Comparison of ENCODE assay signal across 16 cellular contexts in the genomic region with DNA sequence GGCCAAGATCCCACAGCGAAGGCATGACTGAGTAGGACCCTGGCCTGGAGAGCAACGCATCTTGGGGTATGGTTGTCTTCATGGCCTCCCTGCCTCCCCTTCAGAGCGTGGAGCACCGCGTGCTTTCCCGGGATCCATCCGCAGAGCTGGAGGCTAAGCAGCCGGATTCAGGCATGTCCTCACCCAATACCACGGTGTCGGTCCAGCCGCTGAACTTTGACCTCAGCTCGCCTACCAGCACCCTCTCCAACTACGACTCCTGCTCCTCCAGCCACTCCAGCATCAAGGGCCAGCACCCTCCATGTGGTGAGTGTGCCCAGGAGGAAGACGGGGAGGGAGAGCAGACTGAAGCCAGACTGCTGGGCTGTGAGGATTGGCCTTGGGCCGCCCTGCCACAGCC. TPM values are rescaled to one million over a fixed set of nuclear protein-coding genes. Genes with fewer than 3 reads are reported as not detected.
DNase-seq lines count a peak whose midpoint lies in the region; ATAC-seq, FAIRE-seq and TF ChIP-seq lines count a peak whose summit lies in the region.
"Had no signal": no experiment of that assay in that cellular context is flagged by ENCODE, and none has a peak within 500 bp of the region (broad histone marks: within the 10 kb centered on the region; RNA-seq: fewer than 3 reads in every experiment).

No MANE protein-coding gene starts in this region.

- no peak for TF ChIP-seq RAD21 in H1 (IDR thresholded peaks at IDR 0.05 in 1 of 2, conservative IDR thresholded peaks at IDR 0.05 in 1 of 2; ENCODE audit: low read depth in 2 of 2, low read length in 2 of 2)

- H2BK15ac ChIP-seq in H1 (ENCODE audit: low read length): no peak overlapping the region; the same call in 1 of the 2 replicates
- H2BK15ac ChIP-seq in mesendoderm (replicated peaks; ENCODE audit: low read depth): no peak overlapping the region

- H3K27me3 ChIP-seq in H1 (replicated peaks in 1 of 4; ENCODE audit: control insufficient read depth in 3 of 4, extremely low read depth in 1 of 4, insufficient read depth in 3 of 4, low read length in 3 of 4) (peaks cover 0 to 19% (median 12%) of the 10 kb centered on the region in 4 experiments; a peak in 5 of 7 replicates), mesendoderm (ENCODE audit: insufficient read depth, low read length, poor library complexity) (no peaks in the 10 kb centered on the region)

- no peak for TF ChIP-seq CTCF in H1 (IDR thresholded peaks at IDR 0.05; ENCODE audit: control extremely low read depth in 1 of 3, insufficient read depth in 1 of 3, low read depth in 1 of 3, low read length in 3 of 3)

- H3K27ac ChIP-seq in H1 (ENCODE audit: low read depth, low read length) (no peak overlapping the region), mesendoderm (ENCODE audit: low read depth, low read length) (no peak overlapping the region)
- H3K27ac ChIP-seq: GM23248, KMS-11 had no signal

- no peak overlapping the region for H2AFZ ChIP-seq in H1 (ENCODE audit: low read length)
- H2AFZ ChIP-seq: GM23248 had no signal

- H3K18ac ChIP-seq in H1 (ENCODE audit: extremely low read depth, low read length) (no peak overlapping the region), mesendoderm (ENCODE audit: low read length) (no peak overlapping the region)

- peak overlapping the region; percentile 90; the same call in 1 of the 2 replicates for H2BK12ac ChIP-seq in H1 (ENCODE audit: low read depth, low read length)

- ATAC-seq in HG02588 (IDR thresholded peaks at IDR 0.05; ENCODE audit: unreplicated experiment): no peak
- no peak for ATAC-seq in HG03025 (IDR thresholded peaks at IDR 0.05; ENCODE audit: low FRiP score, unreplicated experiment)
- no peak for ATAC-seq in GM18520 (IDR thresholded peaks at IDR 0.05; ENCODE audit: unreplicated experiment)

- H4K91ac ChIP-seq in H1 (replicated peaks; ENCODE audit: insufficient read length, low read length): no peak overlapping the region

- H3K79me1 ChIP-seq in H1 (ENCODE audit: low read depth, low read length) (no peaks in the 10 kb centered on the region), mesendoderm (ENCODE audit: low read length) (no peaks in the 10 kb centered on the region)

- H3K4me2 ChIP-seq in H1 (ENCODE audit: insufficient read depth in 1 of 2, low read depth in 2 of 2, low read length in 2 of 2): no peak overlapping the region
- no peak overlapping the region for H3K4me2 ChIP-seq in mesendoderm (ENCODE audit: low read length)
- H3K4me2 ChIP-seq: KMS-11 had no signal

- H2BK120ac ChIP-seq in H1 (replicated peaks; ENCODE audit: low read depth, low read length) (no peak overlapping the region), mesendoderm (ENCODE audit: low read depth, low read length) (no peak overlapping the region)

- H4K5ac ChIP-seq in H1 (ENCODE audit: insufficient read length, low read depth, low read length) (no peak overlapping the region), mesendoderm (ENCODE audit: low read length) (no peak overlapping the region)

- DNase-seq in H1 (ENCODE audit: low read depth in 1 of 2, low spot score in 2 of 2) (no peak), mesendoderm (no peak)
- DNase-seq: COR-L47, DMS 273 treated with DMSO at 0.1 percent for 48 hours, HCEC 1CT had no signal

- H4K20me1 ChIP-seq in H1 (replicated peaks in 1 of 2; ENCODE audit: control insufficient read depth in 1 of 2, insufficient read depth in 2 of 2, low read length in 2 of 2): peaks cover 0 to 4% of the 10 kb centered on the region in 2 experiments

- H3K4me1 ChIP-seq in H1 (replicated peaks in 1 of 4; ENCODE audit: control insufficient read depth in 3 of 4, insufficient read depth in 4 of 4, low read length in 3 of 4) (peaks cover 3 to 26% (median 15%) of the 10 kb centered on the region in 4 experiments), mesendoderm (ENCODE audit: control insufficient read depth, low read depth, low read length) (no peaks in the 10 kb centered on the region)
- H3K4me1 ChIP-seq: BE2C had no signal

- H3K36me3 ChIP-seq in H1 (ENCODE audit: control insufficient read depth in 2 of 4, insufficient read depth in 4 of 4, low read length in 3 of 4): no peaks in the 10 kb centered on the region
- H3K36me3 ChIP-seq in mesendoderm (ENCODE audit: control insufficient read depth, insufficient read depth, low read length): no peaks in the 10 kb centered on the region
- H3K36me3 ChIP-seq: BE2C had no signal

- POLR2A ChIA-PET in H1 (lab: Charles Lee; ENCODE audit: partially characterized antibody): interaction anchor here (1.3 kb wide), 1 partner anchor 16 kb away, joined by 3 read pairs; no protein-coding TSS in a partner anchor

- H2AK5ac ChIP-seq in H1 (ENCODE audit: low read depth, low read length) (peak overlapping the region; percentile 68; the same call in 1 of the 2 replicates), mesendoderm (ENCODE audit: low read length) (no peak overlapping the region)

- H4K8ac ChIP-seq in H1 (ENCODE audit: extremely low read depth, insufficient read depth, low read length): no peak overlapping the region
- H4K8ac ChIP-seq in mesendoderm (ENCODE audit: low read depth, low read length): no peak overlapping the region

- peaks cover 13% of the 10 kb centered on the region; the same call in 1 of the 2 replicates for H3K23me2 ChIP-seq in H1 (ENCODE audit: low read depth, low read length)

- H3K79me2 ChIP-seq in H1 (ENCODE audit: control insufficient read depth in 1 of 2, insufficient read depth in 2 of 2, low read length in 2 of 2) (no peaks in the 10 kb centered on the region), mesendoderm (ENCODE audit: control insufficient read depth, insufficient read depth, low read length) (no peaks in the 10 kb centered on the region)

- H3K4me3 ChIP-seq in H1 (ENCODE audit: extremely low read depth in 1 of 4, insufficient read depth in 2 of 4, low read depth in 3 of 4, low read length in 4 of 4) (no peak overlapping the region), mesendoderm (ENCODE audit: low read length) (no peak overlapping the region)
- H3K4me3 ChIP-seq: GM12878, GM23248 had no signal

- CTCF ChIA-PET in H1 (lab: Charles Lee; ENCODE audit: partially characterized antibody): interaction anchor here (0.6 to 18.8 kb wide), 10 partner anchors 12 to 356 kb away, joined by 3 to 321 read pairs (median 4); partner anchors contain the start of genes HES2 and PLEKHG5

- H3K14ac ChIP-seq in H1 (ENCODE audit: insufficient read length): no peak overlapping the region

- H3K4ac ChIP-seq in H1 (replicated peaks; ENCODE audit: insufficient read length, low read depth, low read length): no peak overlapping the region
- H3K4ac ChIP-seq in mesendoderm (ENCODE audit: low read depth, low read length): no peak overlapping the region

- WGBS in H1 (ENCODE audit: extremely low coverage in 1 of 2, insufficient coverage in 1 of 2, insufficient read length in 1 of 2, insufficient replicate concordance in 2 of 2, low coverage in 1 of 2, low lambda C conversion rate in 2 of 2, missing lambda C conversion rate in 1 of 2), 2 experiments: 95% methylated on average over 10 of the region's 15 CpGs; no CpG with 5 or more reads in 1 of the 2 experiments
- WGBS in mesendoderm (ENCODE audit: extremely low coverage, insufficient coverage, low lambda C conversion rate): no CpG with 5 or more reads among the region's 15 CpGs

- TF ChIP-seq EP300 in H1 (IDR thresholded peaks at IDR 0.05; ENCODE audit: borderline replicate concordance in 1 of 2, low read depth in 2 of 2, low read length in 2 of 2): no peak

- H3K56ac ChIP-seq in H1 (replicated peaks; ENCODE audit: insufficient read length, low read depth, low read length) (no peak overlapping the region), mesendoderm (ENCODE audit: low read length) (peak overlapping the region; percentile 3)

- no peak overlapping the region for H2BK5ac ChIP-seq in H1 (ENCODE audit: low read depth, low read length)
- H2BK5ac ChIP-seq in mesendoderm (ENCODE audit: low read length): no peak overlapping the region

- no peak overlapping the region for H2BK20ac ChIP-seq in H1 (ENCODE audit: low read length)

- TF ChIP-seq POLR2A in H1 (IDR thresholded peaks at IDR 0.05; ENCODE audit: control extremely low read depth in 1 of 2, low read depth in 2 of 2, low read length in 2 of 2): no peak

- no peaks in the 10 kb centered on the region for H3K9me3 ChIP-seq in H1 (ENCODE audit: insufficient read depth in 2 of 2, low read depth in 1 of 2, low read length in 1 of 2)
- H3K9me3 ChIP-seq: BE2C had no signal

- H3K23ac ChIP-seq in H1 (ENCODE audit: insufficient read length): no peak overlapping the region
- H3K23ac ChIP-seq in mesendoderm (ENCODE audit: low read length): peak overlapping the region; percentile 66

- H3K9ac ChIP-seq in H1 (replicated peaks in 1 of 4; ENCODE audit: extremely low read depth in 1 of 4, low read depth in 3 of 4, low read length in 3 of 4) (no peak overlapping the region), mesendoderm (ENCODE audit: low read length) (no peak overlapping the region)
- H3K9ac ChIP-seq: GM23248, KMS-11 had no signal

- FAIRE-seq in H1 (lab: Jason Lieb, UNC): no peak
- FAIRE-seq: A204.1, H54 had no signal

RNA-seq across cellular contexts. Expression of gene ESPN, which starts 19.8 kb away (rescaled TPM):
- total RNA-seq in H1 (2021; fragmentation: NEBNext Ultra II Directional; extraction: Animal tissue kit (Norgen Biotek cat#: 25700)): 14.8 and 16.3 TPM in 2 replicates
- 5.2 and 13.4 TPM in 2 replicates for polyA plus RNA-seq in H1 (2011; rRNA removed)
- 9.6 TPM for polyA plus RNA-seq in H1 (2011; cell fraction: cytosol; rRNA removed)
- polyA plus RNA-seq in H1 (2011; cell fraction: nucleus; rRNA removed): 22.5 TPM
- 6.8 to 15.9 TPM (median 13.7 TPM) in 4 replicates for polyA plus RNA-seq in H1 (2012, experiment 1 of 2)
- polyA plus RNA-seq in H1 (2012, experiment 2 of 2): 10.4 TPM
- polyA plus RNA-seq in H1 (2013, experiment 1 of 2): 14.0 TPM
- polyA plus RNA-seq in H1 (2013, experiment 2 of 2): 14.1 TPM
- 2.7 and 2.8 TPM in 2 replicates for polyA minus RNA-seq in H1 (2011; rRNA and poly(A)+ RNA removed)
- 11.9 TPM for polyA minus RNA-seq in H1 (2011; cell fraction: cytosol; rRNA and poly(A)+ RNA removed)
- polyA minus RNA-seq in H1 (2011; cell fraction: nucleus; rRNA and poly(A)+ RNA removed): 8.3 TPM
- polyA plus RNA-seq in mesendoderm (2013, experiment 1 of 2): 5.0 TPM
- polyA plus RNA-seq in mesendoderm (2013, experiment 2 of 2): 4.9 TPM
- total RNA-seq: GM23248 had no signal
- polyA plus RNA-seq: GM23248 had no signal

RNA-seq across cellular contexts. Expression of gene TNFRSF25, which starts 21.6 kb away (rescaled TPM):
- total RNA-seq in H1 (2021; fragmentation: NEBNext Ultra II Directional; extraction: Animal tissue kit (Norgen Biotek cat#: 25700)): 9.3 and 10.7 TPM in 2 replicates
- 19.5 and 26.1 TPM in 2 replicates for polyA plus RNA-seq in H1 (2011; rRNA removed)
- polyA plus RNA-seq in H1 (2011; cell fraction: cytosol; rRNA removed): 20.6 TPM
- polyA plus RNA-seq in H1 (2011; cell fraction: nucleus; rRNA removed): 116 TPM
- 7.8 to 20.0 TPM (median 18.8 TPM) in 4 replicates for polyA plus RNA-seq in H1 (2012, experiment 1 of 2)
- 8.1 TPM for polyA plus RNA-seq in H1 (2012, experiment 2 of 2)
- 11.1 TPM for polyA plus RNA-seq in H1 (2013, experiment 1 of 2)
- 9.8 TPM for polyA plus RNA-seq in H1 (2013, experiment 2 of 2)
- 3.1 and 3.9 TPM in 2 replicates for polyA minus RNA-seq in H1 (2011; rRNA and poly(A)+ RNA removed)
- 4.1 TPM for polyA minus RNA-seq in H1 (2011; cell fraction: cytosol; rRNA and poly(A)+ RNA removed)
- 9.6 TPM for polyA minus RNA-seq in H1 (2011; cell fraction: nucleus; rRNA and poly(A)+ RNA removed)
- polyA plus RNA-seq in mesendoderm (2013, experiment 1 of 2): 4.0 TPM
- 3.9 TPM for polyA plus RNA-seq in mesendoderm (2013, experiment 2 of 2)

RNA-seq across cellular contexts. Expression of gene HES2, which starts 24.7 kb away (rescaled TPM):
- 0.15 and 0.36 TPM in 2 replicates for total RNA-seq in H1 (2021; fragmentation: NEBNext Ultra II Directional; extraction: Animal tissue kit (Norgen Biotek cat#: 25700))
- 0.53 and 0.86 TPM in 2 replicates for polyA plus RNA-seq in H1 (2011; rRNA removed)
- polyA plus RNA-seq in H1 (2011; cell fraction: cytosol; rRNA removed): 0.78 TPM
- polyA plus RNA-seq in H1 (2011; cell fraction: nucleus; rRNA removed): 1.2 TPM
- polyA plus RNA-seq in H1 (2012, experiment 1 of 2): 0.29 to 0.70 TPM (median 0.55 TPM) in 4 replicates
- 0.18 TPM for polyA plus RNA-seq in H1 (2012, experiment 2 of 2)
- 0.93 TPM for polyA plus RNA-seq in H1 (2013, experiment 1 of 2)
- polyA plus RNA-seq in H1 (2013, experiment 2 of 2): 1.2 TPM
- 0.41 and 1.3 TPM in 2 replicates for polyA minus RNA-seq in H1 (2011; rRNA and poly(A)+ RNA removed)
- not detected for polyA minus RNA-seq in H1 (2011; cell fraction: cytosol; rRNA and poly(A)+ RNA removed)
- 0.70 TPM for polyA minus RNA-seq in H1 (2011; cell fraction: nucleus; rRNA and poly(A)+ RNA removed)
- 0.13 TPM for polyA plus RNA-seq in mesendoderm (2013, experiment 1 of 2)
- 0.14 TPM for polyA plus RNA-seq in mesendoderm (2013, experiment 2 of 2)
- total RNA-seq: CD4-positive, CD25-positive, alpha-beta regulatory T cell; GM23248 had no signal
- polyA plus RNA-seq: CD4-positive, CD25-positive, alpha-beta regulatory T cell; CD8-positive, alpha-beta memory T cell; GM23248 had no signal

RNA-seq across cellular contexts. Expression of gene PLEKHG5, which starts 47.1 kb away (rescaled TPM):
- total RNA-seq in H1 (2021; fragmentation: NEBNext Ultra II Directional; extraction: Animal tissue kit (Norgen Biotek cat#: 25700)): 12.5 and 13.8 TPM in 2 replicates
- 10.4 and 16.8 TPM in 2 replicates for polyA plus RNA-seq in H1 (2011; rRNA removed)
- 12.2 TPM for polyA plus RNA-seq in H1 (2011; cell fraction: cytosol; rRNA removed)
- polyA plus RNA-seq in H1 (2011; cell fraction: nucleus; rRNA removed): 72.0 TPM
- polyA plus RNA-seq in H1 (2012, experiment 1 of 2): 8.2 to 19.5 TPM (median 15.5 TPM) in 4 replicates
- 7.7 TPM for polyA plus RNA-seq in H1 (2012, experiment 2 of 2)
- polyA plus RNA-seq in H1 (2013, experiment 1 of 2): 12.4 TPM
- 11.4 TPM for polyA plus RNA-seq in H1 (2013, experiment 2 of 2)
- polyA minus RNA-seq in H1 (2011; rRNA and poly(A)+ RNA removed): 4.7 TPM in 2 replicates
- 6.5 TPM for polyA minus RNA-seq in H1 (2011; cell fraction: cytosol; rRNA and poly(A)+ RNA removed)
- 14.6 TPM for polyA minus RNA-seq in H1 (2011; cell fraction: nucleus; rRNA and poly(A)+ RNA removed)
- 5.0 TPM for polyA plus RNA-seq in mesendoderm (2013, experiment 1 of 2)
- 5.0 TPM for polyA plus RNA-seq in mesendoderm (2013, experiment 2 of 2)

RNA-seq across cellular contexts. Expression of gene ACOT7, which starts 50.8 kb away (rescaled TPM):
- total RNA-seq in H1 (2021; fragmentation: NEBNext Ultra II Directional; extraction: Animal tissue kit (Norgen Biotek cat#: 25700)): 150 and 151 TPM in 2 replicates
- polyA plus RNA-seq in H1 (2011; rRNA removed): 214 and 263 TPM in 2 replicates
- 194 TPM for polyA plus RNA-seq in H1 (2011; cell fraction: cytosol; rRNA removed)
- polyA plus RNA-seq in H1 (2011; cell fraction: nucleus; rRNA removed): 168 TPM
- 126 to 192 TPM (median 179 TPM) in 4 replicates for polyA plus RNA-seq in H1 (2012, experiment 1 of 2)
- 213 TPM for polyA plus RNA-seq in H1 (2012, experiment 2 of 2)
- 128 TPM for polyA plus RNA-seq in H1 (2013, experiment 1 of 2)
- polyA plus RNA-seq in H1 (2013, experiment 2 of 2): 131 TPM
- 103 and 119 TPM in 2 replicates for polyA minus RNA-seq in H1 (2011; rRNA and poly(A)+ RNA removed)
- polyA minus RNA-seq in H1 (2011; cell fraction: cytosol; rRNA and poly(A)+ RNA removed): 58.6 TPM
- 43.6 TPM for polyA minus RNA-seq in H1 (2011; cell fraction: nucleus; rRNA and poly(A)+ RNA removed)
- 101 TPM for polyA plus RNA-seq in mesendoderm (2013, experiment 1 of 2)
- 108 TPM for polyA plus RNA-seq in mesendoderm (2013, experiment 2 of 2)
